ENCODE assay signal across 1 cellular context in genomic region chr20:36647194-36648121, GRCh38.
TF ChIP-seq lines count a peak whose summit lies in the region.

No MANE protein-coding gene starts in this region.

TF ChIP-seq in HepG2, 621 proteins besides CTCF, POLR2A, EP300 and RAD21 (continued from another document and continues in another):
- TF ChIP-seq ARID3A (IDR thresholded peaks at IDR 0.05; ENCODE audit: low read depth, low read length) (peak; percentile 86), ZXDC (CRISPR knock-in tag; IDR thresholded peaks at IDR 0.05) (no peak; the same call in 1 of the 2 replicates), ZNF546 (CRISPR knock-in tag; conservative IDR thresholded peaks at IDR 0.05) (no peak), MATR3 (CRISPR knock-in tag; IDR thresholded peaks at IDR 0.05) (no peak), SMYD3 (CRISPR knock-in tag; IDR thresholded peaks at IDR 0.05) (0 out of 2 replicates have a peak, but pooled peaks have one; percentile 38), CERS6 (CRISPR knock-in tag; IDR thresholded peaks at IDR 0.05) (no peak), NCOA2 (CRISPR knock-in tag; IDR thresholded peaks at IDR 0.05) (no peak), NCOA1 (CRISPR knock-in tag; IDR thresholded peaks at IDR 0.05) (no peak), ZNF331 (CRISPR knock-in tag; IDR thresholded peaks at IDR 0.05) (no peak; the same call in 1 of the 2 replicates), ETV6 (CRISPR knock-in tag; conservative IDR thresholded peaks at IDR 0.05) (0 out of 2 replicates have a peak, but pooled peaks have one; percentile 51), KDM4B (CRISPR knock-in tag; IDR thresholded peaks at IDR 0.05) (no peak), SMAD9 (CRISPR knock-in tag; IDR thresholded peaks at IDR 0.05) (no peak), MEIS1 (CRISPR knock-in tag; IDR thresholded peaks at IDR 0.05; ENCODE audit: borderline replicate concordance) (no peak), ELF1 (CRISPR knock-in tag; IDR thresholded peaks at IDR 0.05) (0 out of 2 replicates have a peak, but pooled peaks have one; percentile 7), RORA (CRISPR knock-in tag; IDR thresholded peaks at IDR 0.05) (no peak), XRCC5 (optimal IDR thresholded peaks at IDR 0.05; ENCODE audit: low read length) (no peak), ZNF318 (CRISPR knock-in tag; IDR thresholded peaks at IDR 0.05) (no peak; the same call in 1 of the 2 replicates), ZNF580 (CRISPR knock-in tag; IDR thresholded peaks at IDR 0.05; ENCODE audit: borderline replicate concordance, low read depth) (no peak), CC2D1A (CRISPR knock-in tag; IDR thresholded peaks at IDR 0.05) (0 out of 2 replicates have a peak, but pooled peaks have one; percentile 64), MYNN (CRISPR knock-in tag; IDR thresholded peaks at IDR 0.05; ENCODE audit: low read depth) (no peak), ZNF839 (CRISPR knock-in tag; IDR thresholded peaks at IDR 0.05; ENCODE audit: borderline replicate concordance) (no peak), AHR (CRISPR knock-in tag; IDR thresholded peaks at IDR 0.05) (no peak; the same call in 1 of the 2 replicates), TARDBP (CRISPR knock-in tag; IDR thresholded peaks at IDR 0.05) (peak; percentile 62), UBTF (CRISPR knock-in tag; IDR thresholded peaks at IDR 0.05) (peak; percentile 45; the same call in 1 of the 2 replicates), ZNF414 (CRISPR knock-in tag; IDR thresholded peaks at IDR 0.05) (no peak), ZNF800 (CRISPR knock-in tag; IDR thresholded peaks at IDR 0.05) (0 out of 2 replicates have a peak, but pooled peaks have one; percentile 46), TOPORS (CRISPR knock-in tag; IDR thresholded peaks at IDR 0.05) (no peak), ZBTB14 (CRISPR knock-in tag; IDR thresholded peaks at IDR 0.05) (no peak), ZBTB2 (CRISPR knock-in tag; IDR thresholded peaks at IDR 0.05; ENCODE audit: low read depth) (no peak), JUN (CRISPR knock-in tag; IDR thresholded peaks at IDR 0.05) (no peak), ZNF253 (CRISPR knock-in tag; IDR thresholded peaks at IDR 0.05; ENCODE audit: borderline replicate concordance) (no peak), MED13 (CRISPR knock-in tag; IDR thresholded peaks at IDR 0.05) (no peak), ZNF746 (CRISPR knock-in tag; IDR thresholded peaks at IDR 0.05) (no peak), TEF (CRISPR knock-in tag; IDR thresholded peaks at IDR 0.05) (no peak), ZNF20 (CRISPR knock-in tag; IDR thresholded peaks at IDR 0.05) (no peak), ZEB1 (IDR thresholded peaks at IDR 0.05; ENCODE audit: insufficient replicate concordance, low read depth) (no peak)
